ENCODE assay signal across 15 cellular contexts in genomic region chr4:78766650-78767049, GRCh38. TPM values are rescaled to one million over a fixed set of nuclear protein-coding genes. Genes with fewer than 3 reads are reported as not detected.
DNase-seq lines count a peak whose midpoint lies in the region; ATAC-seq and FAIRE-seq lines count a peak whose summit lies in the region.
"Had no signal": no experiment of that assay in that cellular context is flagged by ENCODE, and none has a peak within 500 bp of the region (broad histone marks: within the 10 kb centered on the region; RNA-seq: fewer than 3 reads in every experiment).

No MANE protein-coding gene starts in this region.

- H3K27ac ChIP-seq in right cardiac atrium (ENCODE audit: low read length): no peak overlapping the region
- H3K27ac ChIP-seq: foreskin keratinocyte had no signal

- H3K9me3 ChIP-seq in right cardiac atrium (ENCODE audit: control insufficient read depth, low read length): no peaks in the 10 kb centered on the region

- no peak overlapping the region for H3K4me3 ChIP-seq in right cardiac atrium (ENCODE audit: low read length)

- no peak overlapping the region for H3K4me3 Mint-ChIP-seq in activated CD4-positive, alpha-beta T cell treated with anti-CD3 and anti-CD28 coated beads, Interleukin-2, amount 10 ng/mL, durations not matched to agents 24 days and 14 days

- H3K4me1 Mint-ChIP-seq in activated CD4-positive, alpha-beta T cell treated with anti-CD3 and anti-CD28 coated beads, Interleukin-2, amount 10 ng/mL, durations not matched to agents 24 days and 14 days: peaks cover 26% of the 10 kb centered on the region

- H3K36me3 Mint-ChIP-seq in activated CD4-positive, alpha-beta T cell treated with anti-CD3 and anti-CD28 coated beads, Interleukin-2, amount 10 ng/mL, durations not matched to agents 24 days and 14 days (ENCODE audit: low read depth): no peaks in the 10 kb centered on the region

- no peaks in the 10 kb centered on the region for H3K27me3 Mint-ChIP-seq in activated CD4-positive, alpha-beta T cell treated with anti-CD3 and anti-CD28 coated beads, Interleukin-2, amount 10 ng/mL, durations not matched to agents 24 days and 14 days

- no peaks in the 10 kb centered on the region for H3K9me3 Mint-ChIP-seq in activated CD4-positive, alpha-beta T cell treated with anti-CD3 and anti-CD28 coated beads, Interleukin-2, amount 10 ng/mL, durations not matched to agents 24 days and 14 days

- H3K27ac Mint-ChIP-seq in activated CD4-positive, alpha-beta T cell treated with anti-CD3 and anti-CD28 coated beads, Interleukin-2, amount 10 ng/mL, durations not matched to agents 24 days and 14 days: no peak overlapping the region

- peak; percentile 92 for ATAC-seq in GM19468 (IDR thresholded peaks at IDR 0.05; ENCODE audit: extremely low read depth, unreplicated experiment)
- ATAC-seq in HG02943 (IDR thresholded peaks at IDR 0.05; ENCODE audit: low read depth, unreplicated experiment): peak; percentile 88
- peak; percentile 50 for ATAC-seq in HG03575 (IDR thresholded peaks at IDR 0.05; ENCODE audit: extremely low read depth, insufficient number of reproducible peaks, low FRiP score, unreplicated experiment)
- no peak for ATAC-seq in right cardiac atrium
- ATAC-seq: foreskin keratinocyte, left ventricle myocardium superior had no signal

- FAIRE-seq in GM18507 (lab: Jason Lieb, UNC): peak; percentile 96
- FAIRE-seq in urothelium cell line (lab: Jason Lieb, UNC): no peak
- FAIRE-seq: colon had no signal

- no peaks in the 10 kb centered on the region for H3K27me3 ChIP-seq in right cardiac atrium (ENCODE audit: control insufficient read depth, insufficient read depth)
- H3K27me3 ChIP-seq: foreskin keratinocyte had no signal

- DNase-seq in GM18507 (ENCODE audit: extremely low spot score, insufficient read length, low read depth) (peak; percentile 15), right cardiac atrium (no peak), urothelium cell line (ENCODE audit: low spot score) (no peak)
- no peak for DNase-seq in stimulated activated CD4-positive, alpha-beta T cell treated with anti-CD3 and anti-CD28 coated beads, Interleukin-4, amount 100 ng/mL, for 24 hours
- DNase-seq in activated CD4-positive, alpha-beta T cell treated with anti-CD3 and anti-CD28 coated beads, Interleukin-2, amount 10 ng/mL, durations not matched to agents 24 days and 14 days: no peak
- DNase-seq: activated CD4-positive, CD25-positive, alpha-beta regulatory T cell; activated naive CD4-positive, alpha-beta T cell treated with Interleukin-2 at 50 U/mL for 16 hours; foreskin keratinocyte; left ventricle myocardium superior; NCI-H1694 treated with DMSO at 0.1 percent for 48 hours; SHP77 treated with DMSO at 0.1 percent for 48 hours had no signal

- WGBS in right cardiac atrium: 88% methylated on average over 5 of the region's 5 CpGs

- intact Hi-C loops in right cardiac atrium (cut with DNase I): no loop called here
- intact Hi-C loops in activated CD4-positive, alpha-beta T cell treated with anti-CD3 and anti-CD28 coated beads, Interleukin-2, amount 10 ng/mL, durations not matched to agents 24 days and 14 days (cut with micrococcal nuclease): no loop called here

- H3K4me1 ChIP-seq in right cardiac atrium (ENCODE audit: control insufficient read depth, insufficient read depth, low read length): no peaks in the 10 kb centered on the region

RNA-seq across cellular contexts. Expression of gene BMP2K, which starts 9.5 kb away (rescaled TPM):
- total RNA-seq in right cardiac atrium: 10 to 100 TPM; 43.1 to 62.7 (median 54.6) TPM
- polyA plus RNA-seq in right cardiac atrium: 12.1 TPM
- total RNA-seq in activated CD4-positive, alpha-beta T cell treated with anti-CD3 and anti-CD28 coated beads, Interleukin-2, amount 10 ng/mL, durations not matched to agents 24 days and 14 days: 17.3 and 19.0 TPM in 2 replicates

Comparison
In these comparisons a context has a peak if more than half of its experiments do, and no peak if none do; other contexts are left out.
1. ATAC-seq: peak in GM19468 (single experiment), HG02943 (single experiment) and HG03575 (single experiment); none in right cardiac atrium (0 of 2).